18 cellular contexts compared by ENCODE assay signal in the genomic region with DNA sequence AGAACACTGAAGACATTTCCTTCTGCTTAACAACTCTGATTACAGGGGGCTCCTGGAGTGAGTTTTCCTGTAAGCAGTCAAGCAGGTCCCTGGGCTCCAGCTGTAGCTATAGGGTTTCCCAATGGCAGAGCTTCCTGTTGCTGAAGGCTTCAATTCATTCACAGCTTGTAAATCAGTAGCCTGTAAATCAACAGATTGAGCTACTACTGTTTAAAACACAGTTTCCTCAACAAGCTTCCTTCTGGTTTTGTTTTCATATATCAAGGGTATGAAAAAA.
DNase-seq lines count a peak whose midpoint lies in the region; ATAC-seq, FAIRE-seq and TF ChIP-seq lines count a peak whose summit lies in the region.
"Had no signal": no experiment of that assay in that cellular context is flagged by ENCODE, and none has a peak within 500 bp of the region (broad histone marks: within the 10 kb centered on the region; RNA-seq: fewer than 3 reads in every experiment).

No MANE protein-coding gene starts in this region.

- H3K14ac ChIP-seq in H1 (ENCODE audit: insufficient read length): no peak overlapping the region

- H4K20me1 ChIP-seq in H1 (replicated peaks in 1 of 2; ENCODE audit: control insufficient read depth in 1 of 2, insufficient read depth in 2 of 2, low read length in 2 of 2): no peaks in the 10 kb centered on the region

- DNase-seq in Calu3 (peak; percentile 36), HuH-7 (ENCODE audit: low spot score) (peak; percentile 4), H1 (ENCODE audit: low read depth in 1 of 2, low spot score in 2 of 2) (no peak), T-helper 17 cell (no peak), medulla oblongata (ENCODE audit: extremely low spot score) (no peak)
- DNase-seq: CD8-positive, alpha-beta memory T cell; NCI-H1436 treated with DMSO at 0.1 percent for 48 hours; NCI-H2107; NCI-H82; T-helper 1 cell had no signal

- no peaks in the 10 kb centered on the region for H3K27me3 ChIP-seq in H1 (replicated peaks in 1 of 4; ENCODE audit: control insufficient read depth in 3 of 4, extremely low read depth in 1 of 4, insufficient read depth in 3 of 4, low read length in 3 of 4)
- H3K27me3 ChIP-seq: SJSA1 had no signal

- H3K4me1 ChIP-seq in H1 (replicated peaks in 1 of 4; ENCODE audit: control insufficient read depth in 3 of 4, insufficient read depth in 4 of 4, low read length in 3 of 4): no peaks in the 10 kb centered on the region
- H3K4me1 ChIP-seq: SJSA1 had no signal

- no peak overlapping the region for H2BK5ac ChIP-seq in H1 (ENCODE audit: low read depth, low read length)

- TF ChIP-seq EP300 in H1 (IDR thresholded peaks at IDR 0.05; ENCODE audit: borderline replicate concordance in 1 of 2, low read depth in 2 of 2, low read length in 2 of 2): no peak

- no peak overlapping the region for H4K5ac ChIP-seq in H1 (ENCODE audit: insufficient read length, low read depth, low read length)

- H3K9ac ChIP-seq in H1 (replicated peaks in 1 of 4; ENCODE audit: extremely low read depth in 1 of 4, low read depth in 3 of 4, low read length in 3 of 4): no peak overlapping the region

- no peak overlapping the region for H4K8ac ChIP-seq in H1 (ENCODE audit: extremely low read depth, insufficient read depth, low read length)

- no peak for TF ChIP-seq POLR2A in H1 (IDR thresholded peaks at IDR 0.05; ENCODE audit: control extremely low read depth in 1 of 2, low read depth in 2 of 2, low read length in 2 of 2)

- no peak for TF ChIP-seq RAD21 in H1 (IDR thresholded peaks at IDR 0.05 in 1 of 2, conservative IDR thresholded peaks at IDR 0.05 in 1 of 2; ENCODE audit: low read depth in 2 of 2, low read length in 2 of 2)

- no peaks in the 10 kb centered on the region for H3K79me1 ChIP-seq in H1 (ENCODE audit: low read depth, low read length)

- H3K27ac Mint-ChIP-seq in Calu3 (ENCODE audit: unreplicated experiment) (no peak overlapping the region), nephron (peak overlapping the region in 2 of 3 experiments; percentile 21 to 32), T-helper 17 cell (no peak overlapping the region)
- H3K27ac Mint-ChIP-seq: CD8-positive, alpha-beta memory T cell had no signal

- no peak for TF ChIP-seq CTCF in Calu3 (IDR thresholded peaks at IDR 0.05; ENCODE audit: unreplicated experiment)
- TF ChIP-seq CTCF in H1 (IDR thresholded peaks at IDR 0.05; ENCODE audit: control extremely low read depth in 1 of 3, insufficient read depth in 1 of 3, low read depth in 1 of 3, low read length in 3 of 3): no peak
- TF ChIP-seq CTCF in nephron (IDR thresholded peaks at IDR 0.05; ENCODE audit: unreplicated experiment in 3 of 3): no peak

- BruUV-seq in Calu3 (replicated peaks; lab: Mats Ljungman, UMichigan): no TSS peak

- H3K9me3 ChIP-seq in H1 (ENCODE audit: insufficient read depth in 2 of 2, low read depth in 1 of 2, low read length in 1 of 2) (no peaks in the 10 kb centered on the region), T-helper 17 cell (ENCODE audit: control insufficient read depth, low read length, poor library complexity, severe bottlenecking) (no peaks in the 10 kb centered on the region)
- H3K9me3 ChIP-seq: SJSA1 had no signal

- H3K9me3 Mint-ChIP-seq in Calu3 (ENCODE audit: low read depth, unreplicated experiment) (no peaks in the 10 kb centered on the region), nephron (no peaks in the 10 kb centered on the region)

- no peak for ATAC-seq in T-helper 17 cell
- ATAC-seq in HG02678 (IDR thresholded peaks at IDR 0.05; ENCODE audit: unreplicated experiment): no peak
- ATAC-seq: GM12878, K562 had no signal

- H3K27ac ChIP-seq in H1 (ENCODE audit: low read depth, low read length): no peak overlapping the region
- H3K27ac ChIP-seq: RWPE1, SJSA1 had no signal

- no peak overlapping the region for H2BK120ac ChIP-seq in H1 (replicated peaks; ENCODE audit: low read depth, low read length)

- no peak overlapping the region for H3K23ac ChIP-seq in H1 (ENCODE audit: insufficient read length)

- no peaks in the 10 kb centered on the region for H3K23me2 ChIP-seq in H1 (ENCODE audit: low read depth, low read length)

- H2BK20ac ChIP-seq in H1 (ENCODE audit: low read length): no peak overlapping the region

- no peak overlapping the region for H2BK15ac ChIP-seq in H1 (ENCODE audit: low read length)

- POLR2A ChIA-PET in H1 (lab: Charles Lee; ENCODE audit: partially characterized antibody): no interaction called here

- H2AK5ac ChIP-seq in H1 (ENCODE audit: low read depth, low read length): no peak overlapping the region

- H3K36me3 ChIP-seq in H1 (ENCODE audit: control insufficient read depth in 2 of 4, insufficient read depth in 4 of 4, low read length in 3 of 4): no peaks in the 10 kb centered on the region
- H3K36me3 ChIP-seq: SJSA1 had no signal

- H3K27me3 Mint-ChIP-seq in Calu3 (ENCODE audit: unreplicated experiment): no peaks in the 10 kb centered on the region
- no peaks in the 10 kb centered on the region for H3K27me3 Mint-ChIP-seq in nephron (ENCODE audit: low read depth)
- no peaks in the 10 kb centered on the region for H3K27me3 Mint-ChIP-seq in T-helper 17 cell
- H3K27me3 Mint-ChIP-seq: CD8-positive, alpha-beta memory T cell had no signal

- no peak overlapping the region for H2BK12ac ChIP-seq in H1 (ENCODE audit: low read depth, low read length)

- H3K4me1 Mint-ChIP-seq in Calu3 (ENCODE audit: low read depth, unreplicated experiment): peaks cover 12% of the 10 kb centered on the region
- H3K4me1 Mint-ChIP-seq in nephron: peaks cover 8% of the 10 kb centered on the region
- H3K4me1 Mint-ChIP-seq in T-helper 17 cell: no peaks in the 10 kb centered on the region
- H3K4me1 Mint-ChIP-seq: CD8-positive, alpha-beta memory T cell had no signal

- CTCF ChIA-PET in Calu3 (lab: Charles Lee) (no interaction called here), H1 (lab: Charles Lee; ENCODE audit: partially characterized antibody) (no interaction called here)

- no peak overlapping the region for H3K4me3 Mint-ChIP-seq in Calu3 (ENCODE audit: low read depth, unreplicated experiment)
- H3K4me3 Mint-ChIP-seq in nephron: no peak overlapping the region
- H3K4me3 Mint-ChIP-seq in T-helper 17 cell: no peak overlapping the region
- H3K4me3 Mint-ChIP-seq: CD8-positive, alpha-beta memory T cell had no signal

- no peak overlapping the region for H3K18ac ChIP-seq in H1 (ENCODE audit: extremely low read depth, low read length)

- H3K79me2 ChIP-seq in H1 (ENCODE audit: control insufficient read depth in 1 of 2, insufficient read depth in 2 of 2, low read length in 2 of 2): no peaks in the 10 kb centered on the region

- peak overlapping the region; percentile 91; the same call in 1 of the 2 replicates for H2AFZ ChIP-seq in H1 (ENCODE audit: low read length)

- H3K4me2 ChIP-seq in H1 (ENCODE audit: insufficient read depth in 1 of 2, low read depth in 2 of 2, low read length in 2 of 2): no peak overlapping the region

- H3K4me3 ChIP-seq in H1 (ENCODE audit: extremely low read depth in 1 of 4, insufficient read depth in 2 of 4, low read depth in 3 of 4, low read length in 4 of 4): no peak overlapping the region
- H3K4me3 ChIP-seq: GM12878, K562, SJSA1 had no signal

- H4K91ac ChIP-seq in H1 (replicated peaks; ENCODE audit: insufficient read length, low read length): no peak overlapping the region

- H3K56ac ChIP-seq in H1 (replicated peaks; ENCODE audit: insufficient read length, low read depth, low read length): no peak overlapping the region

- H3K36me3 Mint-ChIP-seq in Calu3 (ENCODE audit: insufficient read depth, unreplicated experiment) (no peaks in the 10 kb centered on the region), nephron (ENCODE audit: low read depth) (no peaks in the 10 kb centered on the region), T-helper 17 cell (ENCODE audit: low read depth) (no peaks in the 10 kb centered on the region)
- H3K36me3 Mint-ChIP-seq: CD8-positive, alpha-beta memory T cell had no signal

- intact Hi-C loops in Calu3 (cut with micrococcal nuclease; ENCODE audit: unreplicated experiment): no loop called here

- FAIRE-seq in H1 (lab: Jason Lieb, UNC): peak; percentile 50
- FAIRE-seq: GM12878, GM18507, HTR-8/SVneo, K562 had no signal

- no peak overlapping the region for H3K4ac ChIP-seq in H1 (replicated peaks; ENCODE audit: insufficient read length, low read depth, low read length)

TF ChIP-seq in H1, 55 proteins besides CTCF, POLR2A, EP300 and RAD21:
- no peak for TF ChIP-seq RBBP5 (IDR thresholded peaks at IDR 0.05; ENCODE audit: borderline replicate concordance, low read depth, low read length)
- TF ChIP-seq SIRT6 (IDR thresholded peaks at IDR 0.05; ENCODE audit: low read length): no peak
- TF ChIP-seq SP2 (IDR thresholded peaks at IDR 0.05; ENCODE audit: low read length): no peak
- TF ChIP-seq GTF2F1 (IDR thresholded peaks at IDR 0.05; ENCODE audit: borderline replicate concordance, low read depth, low read length): no peak

Comparison
In these comparisons a context has a peak if more than half of its experiments do, and no peak if none do; other contexts are left out.
1. DNase-seq: peak in Calu3 (single experiment) and HuH-7 (single experiment); none in H1 (0 of 2), T-helper 17 cell (0 of 3) and medulla oblongata (single experiment).
2. H3K27ac Mint-ChIP-seq: peak in nephron (2 of 3); none in Calu3 (single experiment) and T-helper 17 cell (single experiment).